2 cellular contexts compared by ENCODE assay signal in genomic region chr3:57694146-57694545, GRCh38.
TF ChIP-seq lines count a peak whose summit lies in the region.

No MANE protein-coding gene starts in this region.

TF ChIP-seq in GM23338, 12 proteins besides CTCF, POLR2A, EP300 and RAD21:
- no peak for TF ChIP-seq POLR2AphosphoS5 (IDR thresholded peaks at IDR 0.05; ENCODE audit: low read depth)
- TF ChIP-seq STAT1 (IDR thresholded peaks at IDR 0.05; ENCODE audit: unreplicated experiment): no peak
- no peak for TF ChIP-seq NANOG (IDR thresholded peaks at IDR 0.05; ENCODE audit: borderline replicate concordance)
- no peak for TF ChIP-seq EZH2 (IDR thresholded peaks at IDR 0.05; ENCODE audit: low read depth, unreplicated experiment)
- no peak for TF ChIP-seq JUNB (IDR thresholded peaks at IDR 0.05; ENCODE audit: unreplicated experiment)
- no peak for TF ChIP-seq CREB1 (CRISPR knock-in tag; IDR thresholded peaks at IDR 0.05; ENCODE audit: low read depth)
- no peak for TF ChIP-seq ZNF331 (CRISPR knock-in tag; IDR thresholded peaks at IDR 0.05; ENCODE audit: low read depth)
- TF ChIP-seq EZH2phosphoT487 (IDR thresholded peaks at IDR 0.05; ENCODE audit: unreplicated experiment): no peak
- no peak for TF ChIP-seq ZNF462 (CRISPR knock-in tag; IDR thresholded peaks at IDR 0.05)

TF ChIP-seq in K562, 482 proteins besides CTCF, POLR2A, EP300 and RAD21:
- TF ChIP-seq MCM5 (IDR thresholded peaks at IDR 0.05; ENCODE audit: low read depth) (no peak), MLLT1 (IDR thresholded peaks at IDR 0.05) (no peak), CBX8 (IDR thresholded peaks at IDR 0.05; ENCODE audit: borderline replicate concordance, extremely low read depth, low read depth, low read length, poor library complexity, severe bottlenecking) (no peak), ZNF551 (CRISPR knock-in tag; IDR thresholded peaks at IDR 0.05) (no peak), NUFIP1 (IDR thresholded peaks at IDR 0.05; ENCODE audit: partially characterized antibody) (no peak), CSDE1 (IDR thresholded peaks at IDR 0.05) (no peak), PTBP1 (IDR thresholded peaks at IDR 0.05; ENCODE audit: low read depth, low read length) (no peak), SLC30A9 (CRISPR knock-in tag; IDR thresholded peaks at IDR 0.05) (no peak), PCBP2 (IDR thresholded peaks at IDR 0.05; ENCODE audit: low read depth, low read length, poor library complexity, severe bottlenecking) (no peak), ZNF384 (IDR thresholded peaks at IDR 0.05; ENCODE audit: low read depth, low read length) (no peak), CBX3 (IDR thresholded peaks at IDR 0.05; ENCODE audit: borderline replicate concordance in 1 of 2, low read length in 2 of 2) (no peak), ZNF518B (CRISPR knock-in tag; IDR thresholded peaks at IDR 0.05) (no peak), STAT6 (CRISPR knock-in tag; IDR thresholded peaks at IDR 0.05) (no peak)
